17 cellular contexts compared by ENCODE assay signal in the genomic region with DNA sequence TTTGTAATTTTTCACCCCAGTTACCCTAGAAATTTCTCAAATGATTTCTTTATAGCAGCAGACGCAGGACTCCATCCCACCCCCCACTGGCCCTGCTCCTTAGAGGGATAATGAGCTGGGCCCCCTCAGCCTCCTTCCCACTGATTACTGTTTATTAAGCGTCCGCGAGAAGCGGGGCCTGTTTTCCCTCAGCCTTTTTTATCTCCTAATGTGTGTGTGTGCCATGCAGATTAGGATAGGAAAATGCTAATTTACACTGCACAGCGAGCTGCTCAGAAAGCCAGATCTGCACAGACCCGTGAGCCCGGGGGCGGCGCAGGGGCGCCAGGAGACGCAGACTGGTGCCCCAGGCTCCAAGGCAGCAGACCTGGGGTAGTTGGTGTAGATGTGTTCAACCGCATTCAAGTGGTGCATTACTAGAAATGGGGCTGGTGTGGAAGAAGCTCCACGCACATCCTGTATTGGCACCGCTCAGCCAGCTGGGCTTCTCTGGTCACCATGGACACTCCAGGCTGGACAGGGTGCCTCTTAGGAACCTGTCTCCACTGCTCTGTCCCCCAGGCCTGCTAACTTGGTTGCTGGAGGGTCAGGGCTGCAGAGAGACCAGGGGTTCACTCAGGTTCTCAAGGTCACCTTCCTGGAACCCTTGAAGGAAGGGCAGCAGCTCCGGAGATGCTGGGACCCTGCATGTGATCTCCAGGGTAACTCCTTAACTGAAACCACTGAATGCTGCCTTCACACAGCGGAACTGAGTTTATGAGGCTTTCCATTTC.
A peak's percentile ranks its signal among the peaks of the same experiment; 100 is the strongest.
DNase-seq lines count a peak whose midpoint lies in the region; ATAC-seq lines count a peak whose summit lies in the region.
"Had no signal": no experiment of that assay in that cellular context is flagged by ENCODE, and none has a peak within 500 bp of the region (broad histone marks: within the 10 kb centered on the region; RNA-seq: fewer than 3 reads in every experiment).

No MANE protein-coding gene starts in this region.

- CTCF ChIA-PET in activated CD4-positive, alpha-beta memory T cell treated with anti-CD3 and anti-CD28 coated beads, Interleukin-2, amount 10 ng/mL, durations not matched to agents 7 days and 5 days (lab: Charles Lee): no interaction called here

- peak overlapping the region; percentile 10 for H3K27ac ChIP-seq in mesodermal cell (ENCODE audit: low read depth, low read length, severe bottlenecking)
- H3K27ac ChIP-seq: PC-9 had no signal

- H3K4me3 Mint-ChIP-seq in activated CD4-positive, alpha-beta memory T cell treated with anti-CD3 and anti-CD28 coated beads, Interleukin-2, amount 10 ng/mL, durations not matched to agents 7 days and 5 days: no peak overlapping the region
- H3K4me3 Mint-ChIP-seq: activated CD8-positive, alpha-beta T cell treated with anti-CD3 and anti-CD28 coated beads, Interleukin-2, amount 10 ng/mL, durations not matched to agents 7 days and 5 days; CD8-positive, alpha-beta memory T cell; IgD-negative memory B cell; stimulated activated naive CD8-positive, alpha-beta T cell treated with anti-CD3 and anti-CD28 coated beads, Interleukin-15, Interleukin-2, amounts not matched to agents 100 ng/mL and 50 ng/mL, for 24 hours had no signal

- H3K27ac Mint-ChIP-seq in activated CD4-positive, alpha-beta memory T cell treated with anti-CD3 and anti-CD28 coated beads, Interleukin-2, amount 10 ng/mL, durations not matched to agents 7 days and 5 days: no peak overlapping the region
- H3K27ac Mint-ChIP-seq: activated CD8-positive, alpha-beta T cell treated with anti-CD3 and anti-CD28 coated beads, Interleukin-2, amount 10 ng/mL, durations not matched to agents 7 days and 5 days; CD8-positive, alpha-beta memory T cell; stimulated activated naive CD8-positive, alpha-beta T cell treated with anti-CD3 and anti-CD28 coated beads, Interleukin-15, Interleukin-2, amounts not matched to agents 100 ng/mL and 50 ng/mL, for 24 hours had no signal

- no peaks in the 10 kb centered on the region for H3K4me1 Mint-ChIP-seq in activated CD4-positive, alpha-beta memory T cell treated with anti-CD3 and anti-CD28 coated beads, Interleukin-2, amount 10 ng/mL, durations not matched to agents 7 days and 5 days
- H3K4me1 Mint-ChIP-seq: CD8-positive, alpha-beta memory T cell had no signal

- H3K9me3 ChIP-seq in mesodermal cell (ENCODE audit: control insufficient read depth, low read length): peaks cover 32% of the 10 kb centered on the region

- POLR2A ChIA-PET in activated CD4-positive, alpha-beta memory T cell treated with anti-CD3 and anti-CD28 coated beads, Interleukin-2, amount 10 ng/mL, durations not matched to agents 7 days and 5 days (lab: Charles Lee): no interaction called here

- peaks cover 17% of the 10 kb centered on the region for H3K9me3 Mint-ChIP-seq in activated CD4-positive, alpha-beta memory T cell treated with anti-CD3 and anti-CD28 coated beads, Interleukin-2, amount 10 ng/mL, durations not matched to agents 7 days and 5 days

- no peaks in the 10 kb centered on the region for H3K4me1 ChIP-seq in mesodermal cell (ENCODE audit: control insufficient read depth, insufficient read depth, low read length, poor library complexity, severe bottlenecking)

- H3K27me3 Mint-ChIP-seq in activated CD4-positive, alpha-beta memory T cell treated with anti-CD3 and anti-CD28 coated beads, Interleukin-2, amount 10 ng/mL, durations not matched to agents 7 days and 5 days: peaks cover 13% of the 10 kb centered on the region

- H3K36me3 Mint-ChIP-seq in activated CD4-positive, alpha-beta memory T cell treated with anti-CD3 and anti-CD28 coated beads, Interleukin-2, amount 10 ng/mL, durations not matched to agents 7 days and 5 days (ENCODE audit: low read depth): peaks cover 5% of the 10 kb centered on the region
- H3K36me3 Mint-ChIP-seq: IgD-negative memory B cell had no signal

- no peak for ATAC-seq in GM18498 (IDR thresholded peaks at IDR 0.05; ENCODE audit: unreplicated experiment)
- ATAC-seq in GM19467 (IDR thresholded peaks at IDR 0.05; ENCODE audit: unreplicated experiment): no peak
- no peak for ATAC-seq in HG02885 (IDR thresholded peaks at IDR 0.05; ENCODE audit: poor library complexity, unreplicated experiment)
- ATAC-seq: activated CD8-positive, alpha-beta T cell treated with anti-CD3 and anti-CD28 coated beads, Interleukin-2, amount 10 ng/mL, durations not matched to agents 7 days and 5 days had no signal

- DNase-seq in COLO668 (lab: John Stamatoyannopoulos, UW; ENCODE audit: unreplicated experiment): peak; percentile 25
- DNase-seq in NCI-H146 (lab: John Stamatoyannopoulos, UW): peak; percentile 95
- DNase-seq in activated CD4-positive, alpha-beta memory T cell treated with anti-CD3 and anti-CD28 coated beads, Interleukin-2, amount 10 ng/mL, durations not matched to agents 7 days and 5 days: peak; percentile 11
- DNase-seq in SHP77 treated with DMSO at 0.1 percent for 48 hours (lab: John Stamatoyannopoulos, UW): no peak
- DNase-seq: activated CD8-positive, alpha-beta T cell treated with anti-CD3 and anti-CD28 coated beads, Interleukin-2, amount 10 ng/mL, durations not matched to agents 7 days and 5 days; CD8-positive, alpha-beta memory T cell; GF-D8; HCEC 1CT; kidney; NCI-H446; PC-9 had no signal

- no peak overlapping the region for H3K4me3 ChIP-seq in mesodermal cell (ENCODE audit: extremely low read depth, insufficient read depth, low read length, poor library complexity, severe bottlenecking)
- H3K4me3 ChIP-seq: PC-9 had no signal

- WGBS in mesodermal cell (ENCODE audit: insufficient coverage in 2 of 2), 2 experiments: 42 to 53% methylated on average over 13 of the region's 17 CpGs

- no peaks in the 10 kb centered on the region for H3K36me3 ChIP-seq in mesodermal cell (ENCODE audit: control insufficient read depth, insufficient read depth, low read length)
